ENCODE assay signal across 19 cellular contexts in the genomic region with DNA sequence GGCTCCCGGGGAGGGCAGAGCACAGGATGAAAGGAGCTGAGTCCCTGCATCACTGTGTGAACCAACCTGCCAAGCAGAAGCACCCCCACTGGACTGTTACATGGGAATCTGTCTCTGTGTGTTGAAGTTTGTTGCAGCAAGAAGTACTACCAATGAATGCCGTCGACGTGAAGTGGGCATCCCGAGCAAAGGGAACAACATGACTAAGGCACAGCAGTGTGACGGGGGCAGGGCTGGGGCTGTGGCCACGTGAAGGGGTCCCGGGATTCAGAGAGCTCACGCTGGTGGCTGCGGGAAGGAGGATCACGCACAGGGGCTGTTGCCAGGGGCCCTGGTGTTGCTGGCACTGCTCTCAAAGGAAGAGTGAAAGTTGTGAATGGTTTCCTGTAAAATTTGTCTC.
DNase-seq lines count a peak whose midpoint lies in the region; ATAC-seq and TF ChIP-seq lines count a peak whose summit lies in the region.
"Had no signal": no experiment of that assay in that cellular context is flagged by ENCODE, and none has a peak within 500 bp of the region (broad histone marks: within the 10 kb centered on the region; RNA-seq: fewer than 3 reads in every experiment).

No MANE protein-coding gene starts in this region.

- peak overlapping the region; percentile 54; the same call in 1 of the 2 replicates for H3K9ac ChIP-seq in BLaER1
- no peak overlapping the region for H3K9ac ChIP-seq in Loucy (ENCODE audit: low read depth, low read length, poor library complexity, severe bottlenecking)

- peaks cover 60% of the 10 kb centered on the region for H3K4me1 ChIP-seq in BLaER1
- H3K4me1 ChIP-seq in Loucy (ENCODE audit: insufficient read depth, low read length, poor library complexity, severe bottlenecking) = peaks cover 22% of the 10 kb centered on the region
- H3K4me1 ChIP-seq: HAP-1 had no signal

- H3K4me2 ChIP-seq in BLaER1 = peak overlapping the region; percentile 66
- H3K4me2 ChIP-seq in Loucy (ENCODE audit: low read depth, low read length, poor library complexity, severe bottlenecking) = peak overlapping the region; percentile 35

- H3K9me2 ChIP-seq in Loucy (replicated peaks; ENCODE audit: low read depth, low read length) = no peaks in the 10 kb centered on the region

- peaks cover 9% of the 10 kb centered on the region for H3F3A ChIP-seq in Loucy (ENCODE audit: low read depth)

- no peaks in the 10 kb centered on the region for H3K4me1 Mint-ChIP-seq in stimulated activated effector memory CD8-positive, alpha-beta T cell treated with anti-CD3 and anti-CD28 coated beads, Interleukin-12 subunit alpha, Interleukin-12 subunit beta, amount 100 ng/mL, for 72 hours
- H3K4me1 Mint-ChIP-seq: B cell; CD4-positive, alpha-beta memory T cell had no signal

- ATAC-seq in stimulated activated effector memory CD8-positive, alpha-beta T cell treated with anti-CD3 and anti-CD28 coated beads, Interleukin-12 subunit alpha, Interleukin-12 subunit beta, amount 100 ng/mL, for 72 hours = no peak
- ATAC-seq in activated CD4-positive, CD25-positive, alpha-beta regulatory T cell treated with anti-CD3 and anti-CD28 coated beads, Interleukin-2, amount 50 U/mL, for 24 hours = no peak
- ATAC-seq in HG02870 (IDR thresholded peaks at IDR 0.05; ENCODE audit: unreplicated experiment) = no peak

- H3K9me3 ChIP-seq in BLaER1 (peaks cover 10% of the 10 kb centered on the region), Loucy (ENCODE audit: insufficient read depth, low read depth, low read length) (no peaks in the 10 kb centered on the region)
- H3K9me3 ChIP-seq: HAP-1 had no signal

- no peak overlapping the region for H3K4me3 Mint-ChIP-seq in stimulated activated effector memory CD8-positive, alpha-beta T cell treated with anti-CD3 and anti-CD28 coated beads, Interleukin-12 subunit alpha, Interleukin-12 subunit beta, amount 100 ng/mL, for 72 hours
- H3K4me3 Mint-ChIP-seq: B cell; CD4-positive, alpha-beta memory T cell; HFFc6 had no signal

- H3K27me3 ChIP-seq in BLaER1 = no peaks in the 10 kb centered on the region
- no peaks in the 10 kb centered on the region for H3K27me3 ChIP-seq in Loucy (ENCODE audit: insufficient read depth, low read length, poor library complexity, severe bottlenecking)

- peaks cover 6% of the 10 kb centered on the region for H3K36me3 Mint-ChIP-seq in stimulated activated effector memory CD8-positive, alpha-beta T cell treated with anti-CD3 and anti-CD28 coated beads, Interleukin-12 subunit alpha, Interleukin-12 subunit beta, amount 100 ng/mL, for 72 hours

- H3K79me2 ChIP-seq in Loucy (ENCODE audit: insufficient read depth, low read length) = no peaks in the 10 kb centered on the region

- peak overlapping the region; percentile 50 for H3K27ac Mint-ChIP-seq in stimulated activated effector memory CD8-positive, alpha-beta T cell treated with anti-CD3 and anti-CD28 coated beads, Interleukin-12 subunit alpha, Interleukin-12 subunit beta, amount 100 ng/mL, for 72 hours
- H3K27ac Mint-ChIP-seq: B cell; CD4-positive, alpha-beta memory T cell; HFFc6 had no signal

- peaks cover 47% of the 10 kb centered on the region for H3K36me3 ChIP-seq in BLaER1
- no peaks in the 10 kb centered on the region for H3K36me3 ChIP-seq in Loucy (ENCODE audit: insufficient read depth, low read length)

- H4K20me1 ChIP-seq in BLaER1 (no peaks in the 10 kb centered on the region), Loucy (ENCODE audit: insufficient read depth, low read length, poor library complexity, severe bottlenecking) (no peaks in the 10 kb centered on the region)

- peak overlapping the region; percentile 58 for H3K27ac ChIP-seq in BLaER1
- H3K27ac ChIP-seq: 22Rv1 had no signal

- TF ChIP-seq CTCF in Loucy (conservative IDR thresholded peaks at IDR 0.05; ENCODE audit: low read length) = no peak

- H3K4me3 ChIP-seq in BLaER1 (no peak overlapping the region; the same call in 1 of the 2 replicates), Loucy (ENCODE audit: low read length, poor library complexity, severe bottlenecking) (no peak overlapping the region)
- H3K4me3 ChIP-seq: HAP-1 had no signal

- DNase-seq in left kidney (ENCODE audit: low read depth, low spot score) = peak; percentile 6
- no peak for DNase-seq in stimulated activated effector memory CD8-positive, alpha-beta T cell treated with anti-CD3 and anti-CD28 coated beads, Interleukin-12 subunit alpha, Interleukin-12 subunit beta, amount 100 ng/mL, for 72 hours (ENCODE audit: low spot score in 2 of 2)
- DNase-seq in stimulated activated CD4-positive, alpha-beta T cell treated with anti-CD3 and anti-CD28 coated beads, Interleukin-2, amount 100 ng/mL, for 48 hours = no peak
- DNase-seq: C1 segment of cervical spinal cord; Calu3; CD4-positive, alpha-beta memory T cell; COR-L47; DMS53; DMS79 treated with DMSO at 0.1 percent for 48 hours; GF-D8; GOT3; HFFc6 had no signal

- peaks cover 2% of the 10 kb centered on the region for H3K9me3 Mint-ChIP-seq in stimulated activated effector memory CD8-positive, alpha-beta T cell treated with anti-CD3 and anti-CD28 coated beads, Interleukin-12 subunit alpha, Interleukin-12 subunit beta, amount 100 ng/mL, for 72 hours
- H3K9me3 Mint-ChIP-seq: HFFc6 had no signal

- H2AFZ ChIP-seq in Loucy (ENCODE audit: low read length) = no peak overlapping the region
